Comparison of ENCODE assay signal across 11 cellular contexts in genomic region chr3:190265795-190266194, GRCh38. TPM values are rescaled to one million over a fixed set of nuclear protein-coding genes. Genes with fewer than 3 reads are reported as not detected.
DNase-seq lines count a peak whose midpoint lies in the region; ATAC-seq and TF ChIP-seq lines count a peak whose summit lies in the region.
"Had no signal": no experiment of that assay in that cellular context is flagged by ENCODE, and none has a peak within 500 bp of the region (broad histone marks: within the 10 kb centered on the region; RNA-seq: fewer than 3 reads in every experiment).

No MANE protein-coding gene starts in this region.

- no peak overlapping the region for H3K23ac ChIP-seq in neuronal stem cell (ENCODE audit: low read depth, low read length, poor library complexity)

- no peak overlapping the region for H3K18ac ChIP-seq in neuronal stem cell (ENCODE audit: low read length)

- no peak overlapping the region for H2BK15ac ChIP-seq in neuronal stem cell (ENCODE audit: low read length)

- H3K4me2 ChIP-seq in skeletal muscle satellite cell (ENCODE audit: low read length) (peak overlapping the region; percentile 14), neuronal stem cell (ENCODE audit: insufficient read depth, low read length, poor library complexity, severe bottlenecking) (no peak overlapping the region)

- H4K91ac ChIP-seq in neuronal stem cell (ENCODE audit: low read depth, low read length, poor library complexity) = no peak overlapping the region

- no peak overlapping the region for H2BK12ac ChIP-seq in neuronal stem cell (ENCODE audit: low read length)

- H3K9me3 ChIP-seq in SJSA1 (replicated peaks) (no peaks in the 10 kb centered on the region), skeletal muscle satellite cell (replicated peaks; ENCODE audit: low read length) (no peaks in the 10 kb centered on the region), neuronal stem cell (replicated peaks in 1 of 2; ENCODE audit: control insufficient read depth in 2 of 2, insufficient read depth in 1 of 2, low read depth in 1 of 2, low read length in 2 of 2) (peaks cover 0 to 2% of the 10 kb centered on the region in 2 donors)

- H3K79me1 ChIP-seq in neuronal stem cell (ENCODE audit: low read depth, low read length) = no peaks in the 10 kb centered on the region

- no CpG with 5 or more reads among the region's 3 CpGs for WGBS in neuronal stem cell (ENCODE audit: extremely low coverage in 2 of 2, insufficient read length in 2 of 2, insufficient replicate concordance in 1 of 2), 2 donors

- H2BK120ac ChIP-seq in neuronal stem cell (ENCODE audit: low read depth, low read length) = no peak overlapping the region

- H3K4me1 ChIP-seq in SJSA1 (replicated peaks) = peaks cover 41% of the 10 kb centered on the region
- peaks cover 10% of the 10 kb centered on the region for H3K4me1 ChIP-seq in skeletal muscle satellite cell (ENCODE audit: control insufficient read depth, insufficient read depth, low read length)
- H3K4me1 ChIP-seq in neuronal stem cell (ENCODE audit: control insufficient read depth in 2 of 2, insufficient read depth in 1 of 2, low read depth in 1 of 2, low read length in 2 of 2) = peaks cover 0 to 4% of the 10 kb centered on the region in 2 donors

- no peak for TF ChIP-seq CTCF in fibroblast of villous mesenchyme (IDR thresholded peaks at IDR 0.05; ENCODE audit: insufficient read depth, low read depth, low read length)

- H3K36me3 ChIP-seq in SJSA1 (no peaks in the 10 kb centered on the region), skeletal muscle satellite cell (ENCODE audit: insufficient read depth, low read length) (no peaks in the 10 kb centered on the region), neuronal stem cell (replicated peaks in 1 of 2; ENCODE audit: control insufficient read depth in 2 of 2, insufficient read depth in 2 of 2, low read length in 2 of 2) (no peaks in the 10 kb centered on the region)

- H3K27ac ChIP-seq in SJSA1 (peak overlapping the region; percentile 25), neuronal stem cell (replicated peaks; ENCODE audit: low read length) (no peak overlapping the region)
- H3K27ac ChIP-seq: dorsolateral prefrontal cortex had no signal

- H2AK5ac ChIP-seq in neuronal stem cell (ENCODE audit: low read depth, low read length) = no peak overlapping the region

- ATAC-seq in GM19452 (IDR thresholded peaks at IDR 0.05; ENCODE audit: unreplicated experiment) (no peak), GM18511 (IDR thresholded peaks at IDR 0.05; ENCODE audit: unreplicated experiment) (no peak)

- no peak overlapping the region for H3K4ac ChIP-seq in neuronal stem cell (ENCODE audit: low read length)

- H3K27me3 ChIP-seq in SJSA1 (replicated peaks) (no peaks in the 10 kb centered on the region), skeletal muscle satellite cell (ENCODE audit: control insufficient read depth, insufficient read depth, low read length) (no peaks in the 10 kb centered on the region), neuronal stem cell (ENCODE audit: control insufficient read depth in 3 of 3, insufficient read depth in 3 of 3, low read depth in 1 of 3, low read length in 3 of 3) (no peaks in the 10 kb centered on the region)
- H3K27me3 ChIP-seq: dorsolateral prefrontal cortex had no signal

- H4K8ac ChIP-seq in neuronal stem cell (ENCODE audit: low read depth, low read length) = no peak overlapping the region

- DNase-seq in HCEC 1CT = peak; percentile 15
- DNase-seq in SJSA1 (ENCODE audit: low read depth in 1 of 2, low spot score in 2 of 2) = peak in 1 of 2 experiments; percentile 40
- DNase-seq in fibroblast of villous mesenchyme (ENCODE audit: low read depth) = peak; percentile 67
- no peak for DNase-seq in neuronal stem cell (ENCODE audit: low spot score)
- DNase-seq in GF-D8 (lab: John Stamatoyannopoulos, UW) = no peak
- DNase-seq: activated B cell treated with CpG ODN at 0.5 μM for 24 hours, dorsolateral prefrontal cortex, NCI-H1417 had no signal

- H3K14ac ChIP-seq in neuronal stem cell (ENCODE audit: low read length) = no peak overlapping the region

- no peak overlapping the region for H2BK5ac ChIP-seq in neuronal stem cell (ENCODE audit: low read length)

- H3K4me3 ChIP-seq in SJSA1 = no peak overlapping the region
- no peak overlapping the region for H3K4me3 ChIP-seq in fibroblast of villous mesenchyme (ENCODE audit: low read depth, low read length)
- H3K4me3 ChIP-seq in skeletal muscle satellite cell (ENCODE audit: low read length) = no peak overlapping the region
- no peak overlapping the region for H3K4me3 ChIP-seq in neuronal stem cell (ENCODE audit: low read length in 2 of 2)
- H3K4me3 ChIP-seq: dorsolateral prefrontal cortex had no signal

- no peak overlapping the region for H3K9ac ChIP-seq in skeletal muscle satellite cell (ENCODE audit: low read depth, low read length)
- H3K9ac ChIP-seq in neuronal stem cell (ENCODE audit: low read depth, low read length, poor library complexity) = no peak overlapping the region

- H2AFZ ChIP-seq in neuronal stem cell (ENCODE audit: low read length) = no peak overlapping the region

RNA-seq across cellular contexts. Expression of gene CLDN1, which starts 56.5 kb away (rescaled TPM):
- 1.5 and 2.4 TPM in 2 replicates for total RNA-seq in SJSA1 (2014; rRNA removed; shearing (Covaris generic))
- 3.5 and 14.2 TPM in 2 replicates for total RNA-seq in fibroblast of villous mesenchyme
- 0.22 and 3.5 TPM in 2 replicates for total RNA-seq in skeletal muscle satellite cell (2012; rRNA removed)
- 0.33 TPM for polyA plus RNA-seq in neuronal stem cell (2013, experiment 1 of 2)
- 0.28 TPM for polyA plus RNA-seq in neuronal stem cell (2013, experiment 2 of 2)
- total RNA-seq: activated B cell treated with CpG ODN at 0.5 μM for 24 hours had no signal

Comparison
In these comparisons a context has a peak if more than half of its experiments do, and no peak if none do; other contexts are left out.
1. DNase-seq: peak in HCEC 1CT (single experiment) and fibroblast of villous mesenchyme (single experiment); none in neuronal stem cell (single experiment) and GF-D8 (single experiment).